ENCODE assay signal across 30 cellular contexts in genomic region chr22:49905465-49905864, GRCh38.
"Had no signal": no experiment of that assay in that cellular context is flagged by ENCODE, and none has a peak within 500 bp of the region (broad histone marks: within the 10 kb centered on the region; RNA-seq: fewer than 3 reads in every experiment).

No MANE protein-coding gene starts in this region.

- H3K9me3 ChIP-seq: gastrocnemius medialis, left ventricle myocardium inferior, neutrophil, ovary, right lobe of liver, suprapubic skin, tibial artery, upper lobe of right lung had no signal

- H3K27ac ChIP-seq: gastrocnemius medialis, left ventricle myocardium inferior, neutrophil, ovary, right lobe of liver, suprapubic skin, tibial artery, upper lobe of right lung, WERI-Rb-1 had no signal

- H3K4me1 Mint-ChIP-seq: activated CD4-positive, alpha-beta memory T cell treated with anti-CD3 and anti-CD28 coated beads, Interleukin-2, amount 10 ng/mL, durations not matched to agents 7 days and 5 days; nephron had no signal

- H3K27me3 ChIP-seq: gastrocnemius medialis, neutrophil, ovary, right lobe of liver, suprapubic skin, tibial artery, upper lobe of right lung had no signal

- H3K27me3 Mint-ChIP-seq: activated CD4-positive, alpha-beta memory T cell treated with anti-CD3 and anti-CD28 coated beads, Interleukin-2, amount 10 ng/mL, durations not matched to agents 7 days and 5 days; activated CD4-positive, alpha-beta T cell treated with anti-CD3 and anti-CD28 coated beads, Interleukin-2, amount 10 ng/mL, durations not matched to agents 7 days and 5 days; activated naive CD8-positive, alpha-beta T cell treated with anti-CD3 and anti-CD28 coated beads, Interleukin-2, amount 10 ng/mL, durations not matched to agents 7 days and 5 days; dendritic cell treated with granulocyte-macrophage colony-stimulating factor and Interleukin-4, amounts not matched to agents 40 ng/mL and 50 ng/mL, for 4 days; progenitor cell of endocrine pancreas had no signal

- H3K9me3 Mint-ChIP-seq: activated T-cell treated with anti-CD3 and anti-CD28 coated beads, Interleukin-2, amount 50 U/mL, for 4 hours; nephron had no signal

- H3K4me1 ChIP-seq: gastrocnemius medialis, right lobe of liver, suprapubic skin, tibial artery, upper lobe of right lung had no signal

- DNase-seq: activated CD4-positive, alpha-beta memory T cell treated with anti-CD3 and anti-CD28 coated beads, Interleukin-2, amount 10 ng/mL, durations not matched to agents 7 days and 5 days; activated CD4-positive, alpha-beta T cell treated with anti-CD3 and anti-CD28 coated beads for 1 hour; activated CD4-positive, alpha-beta T cell treated with anti-CD3 and anti-CD28 coated beads, Interleukin-2, amount 10 ng/mL, durations not matched to agents 7 days and 5 days; activated CD8-positive, alpha-beta memory T cell treated with anti-CD3 and anti-CD28 coated beads, Interleukin-2, amount 50 U/mL, for 48 hours; activated naive CD4-positive, alpha-beta T cell; activated naive CD8-positive, alpha-beta T cell treated with anti-CD3 and anti-CD28 coated beads, Interleukin-2, amount 10 ng/mL, durations not matched to agents 7 days and 5 days; activated T-cell treated with anti-CD3 and anti-CD28 coated beads, Interleukin-2, amount 50 U/mL, for 4 hours; amniotic stem cell; caudate nucleus; erythroblast; gastrocnemius medialis; glutamatergic neuron; left ventricle myocardium inferior; mesendoderm; ovary; right lobe of liver; stimulated activated CD4-positive, alpha-beta T cell treated with anti-CD3 and anti-CD28 coated beads, Interleukin-12 subunit alpha, Interleukin-12 subunit beta, amount 100 ng/mL, for 4 hours; stimulated activated CD4-positive, alpha-beta T cell treated with anti-CD3 and anti-CD28 coated beads, Interleukin-4, amount 100 ng/mL, for 24 hours; stimulated activated naive CD4-positive, alpha-beta T cell; tibial artery; WERI-Rb-1 had no signal

- H3K27ac Mint-ChIP-seq: activated CD4-positive, alpha-beta memory T cell treated with anti-CD3 and anti-CD28 coated beads, Interleukin-2, amount 10 ng/mL, durations not matched to agents 7 days and 5 days; activated CD4-positive, alpha-beta T cell treated with anti-CD3 and anti-CD28 coated beads, Interleukin-2, amount 10 ng/mL, durations not matched to agents 7 days and 5 days; activated naive CD8-positive, alpha-beta T cell treated with anti-CD3 and anti-CD28 coated beads, Interleukin-2, amount 10 ng/mL, durations not matched to agents 7 days and 5 days; dendritic cell treated with granulocyte-macrophage colony-stimulating factor and Interleukin-4, amounts not matched to agents 40 ng/mL and 50 ng/mL, for 4 days; progenitor cell of endocrine pancreas had no signal

- H3K4me3 Mint-ChIP-seq: activated CD4-positive, alpha-beta memory T cell treated with anti-CD3 and anti-CD28 coated beads, Interleukin-2, amount 10 ng/mL, durations not matched to agents 7 days and 5 days; activated CD4-positive, alpha-beta T cell treated with anti-CD3 and anti-CD28 coated beads, Interleukin-2, amount 10 ng/mL, durations not matched to agents 7 days and 5 days; activated naive CD8-positive, alpha-beta T cell treated with anti-CD3 and anti-CD28 coated beads, Interleukin-2, amount 10 ng/mL, durations not matched to agents 7 days and 5 days; activated T-cell treated with anti-CD3 and anti-CD28 coated beads, Interleukin-2, amount 50 U/mL, for 4 hours; dendritic cell treated with granulocyte-macrophage colony-stimulating factor and Interleukin-4, amounts not matched to agents 40 ng/mL and 50 ng/mL, for 4 days; nephron had no signal

- FAIRE-seq: islet of Langerhans, TTC549 had no signal

- H3K4me3 ChIP-seq: gastrocnemius medialis, left ventricle myocardium inferior, lung, ovary, right lobe of liver, suprapubic skin, tibial artery, upper lobe of right lung had no signal
